Comparison of ENCODE assay signal across 21 cellular contexts in the genomic region with DNA sequence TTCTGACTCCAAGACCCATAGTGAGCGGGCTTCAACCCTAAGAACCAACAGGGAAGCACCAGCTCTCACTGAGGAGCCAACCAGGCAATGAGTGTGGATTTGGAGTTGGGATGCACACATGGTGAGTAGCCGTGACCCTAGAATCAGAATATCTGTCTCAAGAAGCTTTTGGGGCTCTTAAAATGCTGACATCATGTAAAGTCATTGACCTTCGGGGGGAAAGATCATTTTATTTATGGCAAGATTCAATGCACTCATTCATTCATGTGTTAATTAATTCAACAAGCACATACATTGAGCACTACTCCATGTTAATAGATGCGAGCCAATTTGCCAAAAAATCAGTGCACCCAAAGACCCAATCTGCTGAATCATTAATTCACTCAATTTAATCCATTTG.
"Had no signal": no experiment of that assay in that cellular context is flagged by ENCODE, and none has a peak within 500 bp of the region (broad histone marks: within the 10 kb centered on the region; RNA-seq: fewer than 3 reads in every experiment).

No MANE protein-coding gene starts in this region.

- H3K27ac ChIP-seq: dorsolateral prefrontal cortex, neutrophil, parathyroid adenoma had no signal

- H3K9ac ChIP-seq: parathyroid adenoma had no signal

- H3K36me3 ChIP-seq: neutrophil, thyroid gland had no signal

- H3K9me3 ChIP-seq: mucosa of descending colon, neutrophil, thyroid gland had no signal

- H3K4me1 ChIP-seq: parathyroid adenoma had no signal

- ATAC-seq: left lobe of liver; mucosa of descending colon; natural killer cell treated with Interleukin-12 subunit alpha and Interleukin-12 subunit beta and Interleukin-15 and Interleukin-18, amount 100 ng/mL, for 72 hours; sciatic nerve; stimulated activated naive CD8-positive, alpha-beta T cell treated with anti-CD3 and anti-CD28 coated beads, Interleukin-15, amount 100 ng/mL, for 72 hours had no signal

- H3K4me3 ChIP-seq: dorsolateral prefrontal cortex, lung, mucosa of descending colon, smooth muscle cell, thyroid gland had no signal

- H3K79me2 ChIP-seq: parathyroid adenoma had no signal

- H2AFZ ChIP-seq: parathyroid adenoma had no signal

- H3K4me2 ChIP-seq: smooth muscle cell had no signal

- FAIRE-seq: frontal cortex, kidney had no signal

- DNase-seq: dorsolateral prefrontal cortex; effector CD4-positive, alpha-beta T cell; hypothalamus; kidney; mucosa of descending colon; naive B cell; stimulated activated CD4-positive, alpha-beta T cell treated with anti-CD3 and anti-CD28 coated beads, Interleukin-12 subunit alpha, Interleukin-12 subunit beta, amount 100 ng/mL, for 4 hours; stimulated activated CD4-positive, alpha-beta T cell treated with anti-CD3 and anti-CD28 coated beads, Interleukin-1b, Interleukin-23, amount 100 ng/mL, for 48 hours; stimulated activated CD4-positive, alpha-beta T cell treated with anti-CD3 and anti-CD28 coated beads, Interleukin-4, amount 100 ng/mL, for 1 hour; stimulated activated CD8-positive, alpha-beta memory T cell treated with anti-CD3 and anti-CD28 coated beads, Interleukin-4, amount 100 ng/mL, for 48 hours; stimulated activated naive CD4-positive, alpha-beta T cell; stimulated activated naive CD8-positive, alpha-beta T cell treated with anti-CD3 and anti-CD28 coated beads, Interleukin-15, amount 100 ng/mL, for 72 hours; thyroid gland had no signal

- H3K27me3 ChIP-seq: dorsolateral prefrontal cortex, neutrophil, thyroid gland had no signal
